Comparison of ENCODE assay signal across 1 cellular context in genomic region chr3:9909221-9910013, GRCh38.
TF ChIP-seq lines count a peak whose summit lies in the region.

No MANE protein-coding gene starts in this region.

TF ChIP-seq in GM12878, 131 proteins besides CTCF, POLR2A, EP300 and RAD21:
- TF ChIP-seq MTA2 (IDR thresholded peaks at IDR 0.05; ENCODE audit: low read depth) (0 out of 2 replicates have a peak, but pooled peaks have one; percentile 17), RELA (IDR thresholded peaks at IDR 0.05; ENCODE audit: borderline replicate concordance, partially characterized antibody) (peak; percentile 38), SPI1 (IDR thresholded peaks at IDR 0.05; ENCODE audit: borderline replicate concordance, insufficient read depth, low read depth, low read length) (peak; percentile 37; the same call in 1 of the 2 replicates), DPF2 (IDR thresholded peaks at IDR 0.05) (0 out of 2 replicates have a peak, but pooled peaks have one; percentile 16), IKZF1 (conservative IDR thresholded peaks at IDR 0.05) (0 out of 2 replicates have a peak, but pooled peaks have one; percentile 25), HSF1 (IDR thresholded peaks at IDR 0.05; ENCODE audit: low read depth, low read length) (no peak), MXI1 (IDR thresholded peaks at IDR 0.05; ENCODE audit: low read depth, low read length) (no peak), IKZF2 (IDR thresholded peaks at IDR 0.05) (0 out of 4 replicates have a peak, but pooled peaks of 1 of the 2 experiments have one; percentile 10), MLLT1 (IDR thresholded peaks at IDR 0.05) (peak; percentile 95), NBN (IDR thresholded peaks at IDR 0.05) (no peak), BHLHE40 (IDR thresholded peaks at IDR 0.05; ENCODE audit: borderline replicate concordance in 1 of 2, low read depth in 2 of 2, low read length in 1 of 2) (peak in 1 of 2 experiments; percentile 36; a peak in 2 of 4 replicates)
